In genomic region chr20:58179432-58180099, GRCh38 we compare ENCODE assay signal across 8 cellular contexts.
DNase-seq lines count a peak whose midpoint lies in the region; ATAC-seq and TF ChIP-seq lines count a peak whose summit lies in the region.

No MANE protein-coding gene starts in this region.

- DNase-seq in NAMALWA (ENCODE audit: low spot score) (peak; percentile 68), caudate nucleus (lab: John Stamatoyannopoulos, UW) (peak in 52 of 61 donors; percentile 6 to 79 (median 42)), kidney glomerular epithelial cell (lab: John Stamatoyannopoulos, UW) (peak; percentile 1)
- DNase-seq in activated CD4-positive, CD25-positive, alpha-beta regulatory T cell treated with anti-CD3 and anti-CD28 coated beads, Interleukin-2, amount 50 U/mL, for 72 hours = peak; percentile 82
- DNase-seq in stimulated activated CD4-positive, alpha-beta T cell treated with anti-CD3 and anti-CD28 coated beads, Interleukin-1b, Interleukin-23, amount 100 ng/mL, for 48 hours = peak; percentile 56

- ATAC-seq in GM18870 (IDR thresholded peaks at IDR 0.05; ENCODE audit: unreplicated experiment) = no peak

- peak overlapping the region; percentile 46 for H3K27ac ChIP-seq in 22Rv1
- H3K27ac ChIP-seq in caudate nucleus (ENCODE audit: low read depth, low read length) = no peak overlapping the region

- TF ChIP-seq CTCF in 22Rv1 (IDR thresholded peaks at IDR 0.05) (peak; percentile 96), GM12874 (IDR thresholded peaks at IDR 0.05; ENCODE audit: insufficient read depth, low read depth, low read length) (peak; percentile 98)

Comparison
In these comparisons a context has a peak if more than half of its experiments do, and no peak if none do; other contexts are left out.
1. DNase-seq: peak in every context shown above with its lines; median percentile 82 in activated CD4-positive, CD25-positive, alpha-beta regulatory T cell treated with anti-CD3 and anti-CD28 coated beads, Interleukin-2, amount 50 U/mL, for 72 hours; 68 in NAMALWA; 56 in stimulated activated CD4-positive, alpha-beta T cell treated with anti-CD3 and anti-CD28 coated beads, Interleukin-1b, Interleukin-23, amount 100 ng/mL, for 48 hours; 42 in caudate nucleus; 1 in kidney glomerular epithelial cell.